ENCODE assay signal across 7 cellular contexts in genomic region chr20:49964964-49965780, GRCh38. TPM values are rescaled to one million over a fixed set of nuclear protein-coding genes. Genes with fewer than 3 reads are reported as not detected.
DNase-seq lines count a peak whose midpoint lies in the region; ATAC-seq, FAIRE-seq and TF ChIP-seq lines count a peak whose summit lies in the region.

No MANE protein-coding gene starts in this region.

- H3K9me3 ChIP-seq in upper lobe of left lung = no peaks in the 10 kb centered on the region

- peak; percentile 51 to 62 for ATAC-seq in upper lobe of left lung (ENCODE audit: low FRiP score in 2 of 2)
- ATAC-seq in GM21529 (IDR thresholded peaks at IDR 0.05; ENCODE audit: unreplicated experiment) = no peak

- POLR2A ChIA-PET in RWPE1 (lab: Yijun Ruan, JAX; ENCODE audit: low non-redundant PET) = no interaction called here

- FAIRE-seq in D721Med (lab: Jason Lieb, UNC) (no peak), H54 (lab: Jason Lieb, UNC) (no peak)

- H3K27ac ChIP-seq in RWPE1 (no peak overlapping the region), upper lobe of left lung (peak overlapping the region in 1 of 4 donors; percentile 23)

- H3K27me3 ChIP-seq in upper lobe of left lung = no peaks in the 10 kb centered on the region

- WGBS in upper lobe of left lung, 2 donors = 55 to 77% methylated on average over 4 to 5 of the region's 5 CpGs

- DNase-seq in D721Med (ENCODE audit: insufficient read length, low spot score) (no peak), H54 (ENCODE audit: insufficient read length, low spot score) (peak; percentile 64), RWPE1 (ENCODE audit: low spot score) (peak; percentile 60), foreskin fibroblast (peak in 1 of 2 donors; percentile 46), upper lobe of left lung (no peak)
- no peak for DNase-seq in stimulated activated naive CD4-positive, alpha-beta T cell (lab: John Stamatoyannopoulos, UW)

- H3K36me3 ChIP-seq in upper lobe of left lung = no peaks in the 10 kb centered on the region

- TF ChIP-seq CTCF in D721Med (IDR thresholded peaks at IDR 0.05; ENCODE audit: insufficient read depth, missing control alignments) (peak; percentile 29), RWPE1 (conservative IDR thresholded peaks at IDR 0.05; ENCODE audit: low read depth) (peak; percentile 62), foreskin fibroblast (IDR thresholded peaks at IDR 0.05; ENCODE audit: low read depth, low read length) (peak; percentile 59), upper lobe of left lung (IDR thresholded peaks at IDR 0.05) (peak in 5 of 6 experiments; percentile 18 to 38 (median 32))

- no peak overlapping the region for H3K4me3 ChIP-seq in foreskin fibroblast (ENCODE audit: low read depth in 1 of 2, low read length in 2 of 2)
- H3K4me3 ChIP-seq in upper lobe of left lung = no peak overlapping the region

- peaks cover 0 to 18% (median 7%) of the 10 kb centered on the region in 4 donors for H3K4me1 ChIP-seq in upper lobe of left lung

- CTCF ChIA-PET in RWPE1 (lab: Yijun Ruan, JAX) = interaction anchor here (0.6 to 6.3 kb wide), 9 partner anchors 9 to 223 kb away, joined by 3 to 47 read pairs (median 3); no protein-coding TSS in a partner anchor

- no peak for TF ChIP-seq POLR2A in H54 (IDR thresholded peaks at IDR 0.05; ENCODE audit: low read depth, low read length)
- TF ChIP-seq POLR2A in upper lobe of left lung (IDR thresholded peaks at IDR 0.05) = no peak

- no peak for TF ChIP-seq EP300 in upper lobe of left lung (IDR thresholded peaks at IDR 0.05)

RNA-seq across cellular contexts. Expression of gene SNAI1, which starts 17.6 kb away (rescaled TPM):
- 10 to 100 TPM in 1 of 6 donors, 1 to 10 TPM in 5; 3.9 to 11.0 (median 5.1) TPM for total RNA-seq in upper lobe of left lung

RNA-seq across cellular contexts. Expression of gene RNF114, which starts 29.0 kb away (rescaled TPM):
- 100 to 1,000 TPM in 4 of 6 donors, 10 to 100 TPM in 2; 72.4 to 248 (median 173) TPM for total RNA-seq in upper lobe of left lung

RNA-seq across cellular contexts. Expression of gene SPATA2, which starts 49.8 kb away (rescaled TPM):
- 1 to 10 TPM; 5.1 to 9.4 (median 6.4) TPM for total RNA-seq in upper lobe of left lung

Comparison
In these comparisons a context has a peak if more than half of its experiments do, and no peak if none do; other contexts are left out.
1. DNase-seq: peak in H54 (single experiment) and RWPE1 (single experiment); none in D721Med (single experiment), upper lobe of left lung (0 of 2) and stimulated activated naive CD4-positive, alpha-beta T cell (0 of 6).
2. Peak in every context shown above with its lines, with median percentiles within 50 percentile points of each other: CTCF ChIP-seq.